In genomic region chrX:109857898-109858297, GRCh38 we compare ENCODE assay signal across 26 cellular contexts.
A peak's percentile ranks its signal among the peaks of the same experiment; 100 is the strongest.
DNase-seq lines count a peak whose midpoint lies in the region; TF ChIP-seq lines count a peak whose summit lies in the region.
"Had no signal": no experiment of that assay in that cellular context is flagged by ENCODE, and none has a peak within 500 bp of the region (broad histone marks: within the 10 kb centered on the region; RNA-seq: fewer than 3 reads in every experiment).

No MANE protein-coding gene starts in this region.

- H2AFZ ChIP-seq in ACC112 (ENCODE audit: low read length, unreplicated experiment), result peak overlapping the region; percentile 11

- H3K4me3 Mint-ChIP-seq in HFFc6, result no peak overlapping the region
- no peak overlapping the region for H3K4me3 Mint-ChIP-seq in activated CD4-positive, alpha-beta memory T cell treated with anti-CD3 and anti-CD28 coated beads, Interleukin-2, amount 10 ng/mL, durations not matched to agents 7 days and 5 days
- H3K4me3 Mint-ChIP-seq: activated CD4-positive, alpha-beta memory T cell treated with anti-CD3 and anti-CD28 coated beads for 36 hours; activated naive CD4-positive, alpha-beta T cell treated with anti-CD3 and anti-CD28 coated beads, Interleukin-2, amount 10 ng/mL, durations not matched to agents 7 days and 5 days; H9 had no signal

- no peak for TF ChIP-seq CTCF in HFFc6 (IDR thresholded peaks at IDR 0.05)

- peak overlapping the region; percentile 38; the same call in 1 of the 2 replicates for H3K27ac Mint-ChIP-seq in HFFc6
- H3K27ac Mint-ChIP-seq in activated CD4-positive, alpha-beta memory T cell treated with anti-CD3 and anti-CD28 coated beads, Interleukin-2, amount 10 ng/mL, durations not matched to agents 7 days and 5 days, result no peak overlapping the region
- H3K27ac Mint-ChIP-seq: activated CD4-positive, alpha-beta memory T cell treated with anti-CD3 and anti-CD28 coated beads for 36 hours; activated naive CD4-positive, alpha-beta T cell treated with anti-CD3 and anti-CD28 coated beads, Interleukin-2, amount 10 ng/mL, durations not matched to agents 7 days and 5 days; H9 had no signal

- peaks cover 32% of the 10 kb centered on the region for H3K4me1 Mint-ChIP-seq in HFFc6 (ENCODE audit: low read depth)
- peaks cover 5% of the 10 kb centered on the region for H3K4me1 Mint-ChIP-seq in activated CD4-positive, alpha-beta memory T cell treated with anti-CD3 and anti-CD28 coated beads, Interleukin-2, amount 10 ng/mL, durations not matched to agents 7 days and 5 days
- H3K4me1 Mint-ChIP-seq: activated naive CD4-positive, alpha-beta T cell treated with anti-CD3 and anti-CD28 coated beads, Interleukin-2, amount 10 ng/mL, durations not matched to agents 7 days and 5 days had no signal

- H3K27me3 ChIP-seq in ACC112 (ENCODE audit: insufficient read depth, low read length), result no peaks in the 10 kb centered on the region
- H3K27me3 ChIP-seq: neutrophil, SJCRH30, stomach, transverse colon had no signal

- DNase-seq in HFFc6 (no peak), dermis blood vessel endothelial cell (peak; percentile 38), iris pigment epithelial cell (ENCODE audit: low read depth) (peak; percentile 60), NCI-H748 (lab: John Stamatoyannopoulos, UW; ENCODE audit: unreplicated experiment) (no peak), NCI-H2196 treated with DMSO at 0.1 percent for 48 hours (lab: John Stamatoyannopoulos, UW; ENCODE audit: unreplicated experiment) (no peak), NCI-H187 treated with DMSO at 0.1 percent for 48 hours (lab: John Stamatoyannopoulos, UW) (no peak)
- DNase-seq in activated CD4-positive, alpha-beta memory T cell treated with anti-CD3 and anti-CD28 coated beads, Interleukin-2, amount 10 ng/mL, durations not matched to agents 7 days and 5 days, result no peak
- DNase-seq: activated CD4-positive, alpha-beta memory T cell treated with anti-CD3 and anti-CD28 coated beads for 36 hours; activated CD8-positive, alpha-beta memory T cell treated with anti-CD3 and anti-CD28 coated beads, Interleukin-2, amount 50 U/mL, for 48 hours; activated naive CD4-positive, alpha-beta T cell treated with anti-CD3 and anti-CD28 coated beads, Interleukin-2, amount 10 ng/mL, durations not matched to agents 7 days and 5 days; amniotic stem cell; DMS153; H9; left colon; mesendoderm; NCI-H1694 treated with DMSO at 0.1 percent for 48 hours; NCI-H2171 treated with DMSO at 0.1 percent for 48 hours; NCI-H524 treated with DMSO at 0.1 percent for 48 hours; SJCRH30; stimulated activated CD4-positive, alpha-beta T cell treated with anti-CD3 and anti-CD28 coated beads, Interleukin-15, amount 100 ng/mL, for 24 hours; stomach; T-helper 1 cell; transverse colon had no signal

- no peaks in the 10 kb centered on the region; the same call in 1 of the 2 replicates for H3K36me3 Mint-ChIP-seq in HFFc6 (ENCODE audit: low read depth)
- no peaks in the 10 kb centered on the region for H3K36me3 Mint-ChIP-seq in activated CD4-positive, alpha-beta memory T cell treated with anti-CD3 and anti-CD28 coated beads, Interleukin-2, amount 10 ng/mL, durations not matched to agents 7 days and 5 days (ENCODE audit: low read depth)
- H3K36me3 Mint-ChIP-seq: activated CD4-positive, alpha-beta memory T cell treated with anti-CD3 and anti-CD28 coated beads for 36 hours; activated naive CD4-positive, alpha-beta T cell treated with anti-CD3 and anti-CD28 coated beads, Interleukin-2, amount 10 ng/mL, durations not matched to agents 7 days and 5 days had no signal

- H3K4me1 ChIP-seq in ACC112 (ENCODE audit: control insufficient read depth, insufficient read depth, low read length, unreplicated experiment), result peaks cover 14% of the 10 kb centered on the region
- H3K4me1 ChIP-seq: prostate gland, SJCRH30, transverse colon had no signal

- peak overlapping the region; percentile 2; the same call in 1 of the 2 replicates for H3K4me3 ChIP-seq in ACC112 (ENCODE audit: low read depth, low read length)
- H3K4me3 ChIP-seq: prostate gland, SJCRH30, stomach, transverse colon had no signal

- H3K36me3 ChIP-seq in ACC112 (ENCODE audit: insufficient read depth, low read length), result no peaks in the 10 kb centered on the region
- H3K36me3 ChIP-seq: neutrophil, prostate gland, SJCRH30, stomach, transverse colon had no signal

- H3K9me3 Mint-ChIP-seq in HFFc6, result no peaks in the 10 kb centered on the region
- no peaks in the 10 kb centered on the region for H3K9me3 Mint-ChIP-seq in activated CD4-positive, alpha-beta memory T cell treated with anti-CD3 and anti-CD28 coated beads, Interleukin-2, amount 10 ng/mL, durations not matched to agents 7 days and 5 days
- H3K9me3 Mint-ChIP-seq: activated naive CD4-positive, alpha-beta T cell treated with anti-CD3 and anti-CD28 coated beads, Interleukin-2, amount 10 ng/mL, durations not matched to agents 7 days and 5 days had no signal

- peak overlapping the region; percentile 82 for H3K27ac ChIP-seq in ACC112 (ENCODE audit: low read depth, low read length)
- H3K27ac ChIP-seq: prostate gland, SJCRH30, transverse colon had no signal

- no peaks in the 10 kb centered on the region for H3K79me2 ChIP-seq in ACC112 (ENCODE audit: control insufficient read depth, insufficient read depth, low read length, unreplicated experiment)

- CTCF ChIA-PET in activated CD4-positive, alpha-beta memory T cell treated with anti-CD3 and anti-CD28 coated beads, Interleukin-2, amount 10 ng/mL, durations not matched to agents 7 days and 5 days (lab: Charles Lee), result interaction anchor here (1.2 to 3.6 kb wide), 6 partner anchors 19 to 372 kb away, joined by 3 to 67 read pairs (median 10); no protein-coding TSS in a partner anchor

- POLR2A ChIA-PET in activated CD4-positive, alpha-beta memory T cell treated with anti-CD3 and anti-CD28 coated beads, Interleukin-2, amount 10 ng/mL, durations not matched to agents 7 days and 5 days (lab: Charles Lee), result interaction anchor here (1.4 kb wide), 1 partner anchor 124 kb away, joined by 4 read pairs; no protein-coding TSS in a partner anchor

- H3K27me3 Mint-ChIP-seq in HFFc6 (ENCODE audit: insufficient read depth), result peaks cover 2% of the 10 kb centered on the region; the same call in 1 of the 2 replicates
- H3K27me3 Mint-ChIP-seq in activated CD4-positive, alpha-beta memory T cell treated with anti-CD3 and anti-CD28 coated beads, Interleukin-2, amount 10 ng/mL, durations not matched to agents 7 days and 5 days, result no peaks in the 10 kb centered on the region
- H3K27me3 Mint-ChIP-seq: activated CD4-positive, alpha-beta memory T cell treated with anti-CD3 and anti-CD28 coated beads for 36 hours had no signal

Comparison
In these comparisons a context has a peak if more than half of its experiments do, and no peak if none do; other contexts are left out.
1. DNase-seq: peak in dermis blood vessel endothelial cell (single experiment) and iris pigment epithelial cell (single experiment); none in HFFc6 (single experiment), NCI-H748 (single experiment), activated CD4-positive, alpha-beta memory T cell treated with anti-CD3 and anti-CD28 coated beads, Interleukin-2, amount 10 ng/mL, durations not matched to agents 7 days and 5 days (single experiment), NCI-H2196 treated with DMSO at 0.1 percent for 48 hours (single experiment) and NCI-H187 treated with DMSO at 0.1 percent for 48 hours (single experiment).